Comparison of ENCODE assay signal across 20 cellular contexts in genomic region chr1:220958234-220958633, GRCh38.
"Had no signal": no experiment of that assay in that cellular context is flagged by ENCODE, and none has a peak within 500 bp of the region (broad histone marks: within the 10 kb centered on the region; RNA-seq: fewer than 3 reads in every experiment).

No MANE protein-coding gene starts in this region.

- H3K27me3 Mint-ChIP-seq: stimulated activated memory B cell treated with anti-CD40 and anti-IgM and Interleukin-4, amounts not matched to agents 10 μg/mL and 1 μg/mL and 100 μg/mL, for 72 hours had no signal

- H3K79me2 ChIP-seq: hepatocyte had no signal

- H3K36me3 ChIP-seq: esophagus squamous epithelium, ovary, right atrium auricular region, sigmoid colon, thoracic aorta had no signal

- H3K27ac ChIP-seq: esophagus squamous epithelium, foreskin keratinocyte, ovary, sigmoid colon, thoracic aorta had no signal

- H3K27ac Mint-ChIP-seq: natural killer cell; stimulated activated naive CD8-positive, alpha-beta T cell treated with anti-CD3 and anti-CD28 coated beads, Interleukin-15, amount 100 ng/mL, for 72 hours had no signal

- H3K27me3 ChIP-seq: esophagus squamous epithelium, foreskin keratinocyte, hepatocyte, ovary, right atrium auricular region, sigmoid colon had no signal

- FAIRE-seq: kidney had no signal

- H2AFZ ChIP-seq: hepatocyte had no signal

- H3K4me3 Mint-ChIP-seq: natural killer cell; neural crest cell; stimulated activated memory B cell treated with anti-CD40 and anti-IgM and Interleukin-4, amounts not matched to agents 10 μg/mL and 1 μg/mL and 100 μg/mL, for 72 hours; stimulated activated naive CD8-positive, alpha-beta T cell treated with anti-CD3 and anti-CD28 coated beads, Interleukin-15, amount 100 ng/mL, for 72 hours had no signal

- H3K36me3 Mint-ChIP-seq: natural killer cell; stimulated activated memory B cell treated with anti-CD40 and anti-IgM and Interleukin-4, amounts not matched to agents 10 μg/mL and 1 μg/mL and 100 μg/mL, for 72 hours had no signal

- H3K4me1 ChIP-seq: esophagus squamous epithelium, foreskin keratinocyte, right atrium auricular region had no signal

- H3K9me3 ChIP-seq: esophagus squamous epithelium, ovary, right atrium auricular region, sigmoid colon, thoracic aorta had no signal

- ATAC-seq: foreskin keratinocyte; left cardiac atrium; left ventricle myocardium superior; natural killer cell; stimulated activated memory B cell treated with anti-CD40 and anti-IgM and Interleukin-4, amounts not matched to agents 10 μg/mL and 1 μg/mL and 100 μg/mL, for 72 hours; stimulated activated naive CD8-positive, alpha-beta T cell treated with anti-CD3 and anti-CD28 coated beads, Interleukin-15, amount 100 ng/mL, for 72 hours had no signal

- DNase-seq: esophagus squamous epithelium; foreskin keratinocyte; head of caudate nucleus; kidney; left cardiac atrium; left ventricle myocardium superior; natural killer cell; ovary; sigmoid colon; stimulated activated CD4-positive, alpha-beta T cell treated with anti-CD3 and anti-CD28 coated beads, Interleukin-15, amount 100 ng/mL, for 24 hours; stimulated activated CD4-positive, alpha-beta T cell treated with anti-CD3 and anti-CD28 coated beads, Interleukin-1b, Interleukin-23, amount 100 ng/mL, for 48 hours; stimulated activated CD4-positive, alpha-beta T cell treated with anti-CD3 and anti-CD28 coated beads, Interleukin-4, amount 100 ng/mL, for 24 hours; stimulated activated naive CD8-positive, alpha-beta T cell treated with anti-CD3 and anti-CD28 coated beads, Interleukin-15, amount 100 ng/mL, for 72 hours; trophoblast cell had no signal

- H3K4me1 Mint-ChIP-seq: natural killer cell; neural crest cell; stimulated activated naive CD8-positive, alpha-beta T cell treated with anti-CD3 and anti-CD28 coated beads, Interleukin-15, amount 100 ng/mL, for 72 hours had no signal

- H3K9me3 Mint-ChIP-seq: stimulated activated memory B cell treated with anti-CD40 and anti-IgM and Interleukin-4, amounts not matched to agents 10 μg/mL and 1 μg/mL and 100 μg/mL, for 72 hours; stimulated activated naive CD8-positive, alpha-beta T cell treated with anti-CD3 and anti-CD28 coated beads, Interleukin-15, amount 100 ng/mL, for 72 hours had no signal

- H3K4me3 ChIP-seq: esophagus squamous epithelium, hepatocyte, lung, ovary, right atrium auricular region, sigmoid colon, thoracic aorta had no signal

- H3K4me2 ChIP-seq: hepatocyte had no signal
